Comparison of ENCODE assay signal across 17 cellular contexts in the genomic region with DNA sequence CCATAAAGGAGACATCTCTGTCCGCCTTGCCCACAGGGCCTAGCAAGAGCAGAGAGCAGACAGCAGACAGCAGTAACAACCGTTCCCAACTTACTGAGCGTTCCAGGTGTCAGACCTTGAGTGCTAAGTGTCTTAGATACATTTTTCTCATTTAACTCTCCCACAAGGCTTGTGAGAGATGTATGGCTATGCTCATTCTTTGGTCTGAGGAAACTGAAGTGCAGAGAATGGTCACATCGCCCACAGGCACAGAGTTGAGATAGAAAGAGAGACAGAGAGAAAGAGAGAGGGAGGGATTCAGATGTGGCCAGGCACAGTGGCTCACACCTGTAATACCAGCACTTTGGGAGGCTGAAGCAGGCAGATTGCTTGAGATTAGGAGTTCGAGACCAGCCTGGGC. TPM values are rescaled to one million over a fixed set of nuclear protein-coding genes. Genes with fewer than 3 reads are reported as not detected.
DNase-seq lines count a peak whose midpoint lies in the region; ATAC-seq and TF ChIP-seq lines count a peak whose summit lies in the region.
"Had no signal": no experiment of that assay in that cellular context is flagged by ENCODE, and none has a peak within 500 bp of the region (broad histone marks: within the 10 kb centered on the region; RNA-seq: fewer than 3 reads in every experiment).

No MANE protein-coding gene starts in this region.

- no peaks in the 10 kb centered on the region for H3K27me3 Mint-ChIP-seq in neural crest cell (ENCODE audit: low read depth)

- DNase-seq in RWPE1 (ENCODE audit: low spot score), result no peak
- DNase-seq in neural crest cell (ENCODE audit: low read depth, low spot score), result no peak
- no peak for DNase-seq in stimulated activated effector memory CD8-positive, alpha-beta T cell treated with anti-CD3 and anti-CD28 coated beads, Interleukin-12 subunit alpha, Interleukin-12 subunit beta, amount 100 ng/mL, for 72 hours (ENCODE audit: low spot score in 2 of 2)
- no peak for DNase-seq in SW 1271 (lab: John Stamatoyannopoulos, UW)
- no peak for DNase-seq in HuH-7.5 (ENCODE audit: low spot score)
- DNase-seq: C1 segment of cervical spinal cord; Calu3; CD4-positive, alpha-beta memory T cell; COR-L47; DND-41; GOT3; H7; HCEC 1CT had no signal

- peak overlapping the region; percentile 48 for H3K27ac Mint-ChIP-seq in neural crest cell (ENCODE audit: unreplicated experiment)
- H3K27ac Mint-ChIP-seq in stimulated activated effector memory CD8-positive, alpha-beta T cell treated with anti-CD3 and anti-CD28 coated beads, Interleukin-12 subunit alpha, Interleukin-12 subunit beta, amount 100 ng/mL, for 72 hours, result peak overlapping the region; percentile 43

- no peak overlapping the region for H3K4me3 Mint-ChIP-seq in neural crest cell
- H3K4me3 Mint-ChIP-seq in stimulated activated effector memory CD8-positive, alpha-beta T cell treated with anti-CD3 and anti-CD28 coated beads, Interleukin-12 subunit alpha, Interleukin-12 subunit beta, amount 100 ng/mL, for 72 hours, result no peak overlapping the region
- H3K4me3 Mint-ChIP-seq: CD4-positive, alpha-beta memory T cell had no signal

- POLR2A ChIA-PET in RWPE1 (lab: Yijun Ruan, JAX; ENCODE audit: low non-redundant PET), result no interaction called here

- no peak for TF ChIP-seq CTCF in RWPE1 (conservative IDR thresholded peaks at IDR 0.05; ENCODE audit: low read depth)
- TF ChIP-seq CTCF in neural crest cell (conservative IDR thresholded peaks at IDR 0.05), result no peak

- ATAC-seq in stimulated activated effector memory CD8-positive, alpha-beta T cell treated with anti-CD3 and anti-CD28 coated beads, Interleukin-12 subunit alpha, Interleukin-12 subunit beta, amount 100 ng/mL, for 72 hours, result no peak
- no peak for ATAC-seq in HG02798 (IDR thresholded peaks at IDR 0.05; ENCODE audit: poor library complexity, unreplicated experiment)
- ATAC-seq: GM12878 had no signal

- no peaks in the 10 kb centered on the region for H3K36me3 Mint-ChIP-seq in neural crest cell (ENCODE audit: low read depth)
- no peaks in the 10 kb centered on the region for H3K36me3 Mint-ChIP-seq in stimulated activated effector memory CD8-positive, alpha-beta T cell treated with anti-CD3 and anti-CD28 coated beads, Interleukin-12 subunit alpha, Interleukin-12 subunit beta, amount 100 ng/mL, for 72 hours
- H3K36me3 Mint-ChIP-seq: CD4-positive, alpha-beta memory T cell had no signal

- peak overlapping the region; percentile 44 for H3K27ac ChIP-seq in RWPE1

- CTCF ChIA-PET in RWPE1 (lab: Yijun Ruan, JAX), result no interaction called here

- no peaks in the 10 kb centered on the region for H3K4me1 Mint-ChIP-seq in neural crest cell
- H3K4me1 Mint-ChIP-seq in stimulated activated effector memory CD8-positive, alpha-beta T cell treated with anti-CD3 and anti-CD28 coated beads, Interleukin-12 subunit alpha, Interleukin-12 subunit beta, amount 100 ng/mL, for 72 hours, result no peaks in the 10 kb centered on the region
- H3K4me1 Mint-ChIP-seq: CD4-positive, alpha-beta memory T cell had no signal

- no peaks in the 10 kb centered on the region for H3K9me3 Mint-ChIP-seq in neural crest cell
- H3K9me3 Mint-ChIP-seq in stimulated activated effector memory CD8-positive, alpha-beta T cell treated with anti-CD3 and anti-CD28 coated beads, Interleukin-12 subunit alpha, Interleukin-12 subunit beta, amount 100 ng/mL, for 72 hours, result no peaks in the 10 kb centered on the region
- H3K9me3 Mint-ChIP-seq: CD4-positive, alpha-beta memory T cell had no signal

RNA-seq across cellular contexts. Expression of gene MEIOSIN, which starts 14.3 kb away (rescaled TPM):
- not detected in 2 replicates for total RNA-seq in neural crest cell
- total RNA-seq: A172; A673; Calu3; CD4-positive, alpha-beta memory T cell; H7 had no signal

RNA-seq across cellular contexts. Expression of gene FBXO46, which starts 16.8 kb away (rescaled TPM):
- 27.2 and 30.3 TPM in 2 replicates for total RNA-seq in neural crest cell

RNA-seq across cellular contexts. Expression of gene SIX5, which starts 21.5 kb away (rescaled TPM):
- total RNA-seq in neural crest cell, result 36.8 and 38.6 TPM in 2 replicates

RNA-seq across cellular contexts. Expression of gene DMPK, which starts 34.8 kb away (rescaled TPM):
- 114 and 118 TPM in 2 replicates for total RNA-seq in neural crest cell

RNA-seq across cellular contexts. Expression of gene DMWD, which starts 45.1 kb away (rescaled TPM):
- 107 and 110 TPM in 2 replicates for total RNA-seq in neural crest cell
